ENCODE assay signal across 16 cellular contexts in genomic region chr9:108722396-108722795, GRCh38.
"Had no signal": no experiment of that assay in that cellular context is flagged by ENCODE, and none has a peak within 500 bp of the region (broad histone marks: within the 10 kb centered on the region; RNA-seq: fewer than 3 reads in every experiment).

No MANE protein-coding gene starts in this region.

- H3K4me1 ChIP-seq: body of pancreas, parathyroid adenoma, upper lobe of left lung had no signal

- ATAC-seq: activated CD8-positive, alpha-beta T cell treated with anti-CD3 and anti-CD28 coated beads for 36 hours; activated T-cell treated with anti-CD3 and anti-CD28 coated beads, Interleukin-2, amount 50 U/mL, for 4 hours; body of pancreas; mucosa of descending colon; naive thymus-derived CD4-positive, alpha-beta T cell; stimulated activated memory B cell treated with anti-CD40 and anti-IgM and Interleukin-4, amounts not matched to agents 10 μg/mL and 1 μg/mL and 100 μg/mL, for 72 hours had no signal

- H3K9me3 ChIP-seq: body of pancreas, esophagus squamous epithelium, mucosa of descending colon, upper lobe of left lung had no signal

- H3K4me3 ChIP-seq: body of pancreas, esophagus squamous epithelium, left ventricle myocardium inferior, mucosa of descending colon, upper lobe of left lung had no signal

- H3K27me3 ChIP-seq: body of pancreas, esophagus squamous epithelium, upper lobe of left lung had no signal

- H3K36me3 ChIP-seq: esophagus squamous epithelium, left ventricle myocardium inferior, upper lobe of left lung had no signal

- DNase-seq: activated B cell treated with CpG ODN at 0.5 μM for 24 hours; activated CD4-positive, alpha-beta T cell treated with anti-CD3 and anti-CD28 coated beads for 48 hours; activated CD8-positive, alpha-beta T cell treated with anti-CD3 and anti-CD28 coated beads for 36 hours; activated effector memory CD4-positive, alpha-beta T cell treated with Interleukin-2 at 50 U/mL for 16 hours; activated T-cell treated with anti-CD3 and anti-CD28 coated beads, Interleukin-2, amount 50 U/mL, for 4 hours; body of pancreas; caudate nucleus; esophagus squamous epithelium; hippocampal formation; left ventricle myocardium inferior; mucosa of descending colon; naive thymus-derived CD4-positive, alpha-beta T cell; stimulated activated CD4-positive, alpha-beta T cell treated with anti-CD3 and anti-CD28 coated beads, Interleukin-2, amount 100 ng/mL, for 48 hours; upper lobe of left lung had no signal

- H3K27ac ChIP-seq: body of pancreas, left ventricle myocardium inferior, parathyroid adenoma, upper lobe of left lung had no signal
